12 cellular contexts compared by ENCODE assay signal in the genomic region with DNA sequence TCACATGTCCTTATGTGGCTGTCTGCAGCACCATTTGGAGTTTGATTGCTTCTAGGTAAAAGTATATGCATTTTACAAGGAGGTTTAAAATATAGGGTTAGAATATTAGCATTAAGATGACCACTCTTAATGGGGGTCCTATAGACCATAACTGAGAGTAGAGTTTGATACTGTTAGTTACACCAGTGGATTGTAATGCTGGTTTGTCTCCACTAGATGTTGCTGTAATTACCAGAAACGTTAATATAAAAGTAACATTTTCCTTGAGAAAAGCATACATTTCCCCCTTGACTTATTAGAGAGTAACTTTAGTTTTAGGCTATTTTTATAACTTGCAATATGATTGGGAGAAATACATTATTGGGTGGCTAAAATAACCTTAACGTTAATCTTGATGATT.
DNase-seq lines count a peak whose midpoint lies in the region; FAIRE-seq and TF ChIP-seq lines count a peak whose summit lies in the region.
"Had no signal": no experiment of that assay in that cellular context is flagged by ENCODE, and none has a peak within 500 bp of the region (broad histone marks: within the 10 kb centered on the region; RNA-seq: fewer than 3 reads in every experiment).

No MANE protein-coding gene starts in this region.

- H3K4me2 ChIP-seq in OCI-LY7 (ENCODE audit: low read length), result no peak overlapping the region

- H3K27me3 ChIP-seq in GM06990 (replicated peaks; ENCODE audit: control insufficient read depth, insufficient read depth, low read length), result no peaks in the 10 kb centered on the region
- peaks cover 0 to 5% (median 0%) of the 10 kb centered on the region in 4 donors for H3K27me3 ChIP-seq in esophagus muscularis mucosa

- H3K79me2 ChIP-seq in OCI-LY7 (ENCODE audit: insufficient read depth, low read depth, low read length), result no peaks in the 10 kb centered on the region

- 13% methylated on average over 2 of the region's 2 CpGs for WGBS in esophagus muscularis mucosa

- FAIRE-seq in A204.1 (lab: Jason Lieb, UNC), result peak; percentile 91

- H3K4me3 ChIP-seq in GM06990 (replicated peaks; ENCODE audit: low read depth, low read length) (no peak overlapping the region), OCI-LY7 (ENCODE audit: low read depth, low read length, poor library complexity, severe bottlenecking) (no peak overlapping the region), esophagus muscularis mucosa (no peak overlapping the region)
- H3K4me3 ChIP-seq: skin epidermis had no signal

- no peak for TF ChIP-seq POLR2A in esophagus muscularis mucosa (IDR thresholded peaks at IDR 0.05; ENCODE audit: low read depth)

- no peak overlapping the region for H2AFZ ChIP-seq in OCI-LY7 (ENCODE audit: low read length)

- CTCF ChIA-PET in OCI-LY7 (lab: Charles Lee; ENCODE audit: unreplicated experiment), result no interaction called here

- BruUV-seq in OCI-LY7 (replicated peaks; lab: Mats Ljungman, UMichigan), result no TSS peak

- DNase-seq in GM06990 (ENCODE audit: extremely low read depth, insufficient read length), result no peak
- DNase-seq in OCI-LY7 (ENCODE audit: low spot score), result peak; percentile 19
- no peak for DNase-seq in esophagus muscularis mucosa (ENCODE audit: extremely low spot score)
- no peak for DNase-seq in foreskin melanocyte
- DNase-seq in D341Med (ENCODE audit: low spot score), result no peak
- DNase-seq in pons (ENCODE audit: low spot score), result no peak
- DNase-seq in NK-92 (lab: John Stamatoyannopoulos, UW; ENCODE audit: unreplicated experiment), result no peak
- DNase-seq: activated T-cell treated with anti-CD3 and anti-CD28 coated beads, Interleukin-2, amount 50 U/mL, for 48 hours; DMS79; effector memory CD4-positive, alpha-beta T cell had no signal

- peak; percentile 49 for TF ChIP-seq CTCF in GM06990 (IDR thresholded peaks at IDR 0.05; ENCODE audit: insufficient read depth, low read length, poor library complexity, severe bottlenecking)
- TF ChIP-seq CTCF in OCI-LY7 (conservative IDR thresholded peaks at IDR 0.05; ENCODE audit: low read length), result peak; percentile 72
- peak in 2 of 3 experiments; percentile 13 to 34 for TF ChIP-seq CTCF in esophagus muscularis mucosa (IDR thresholded peaks at IDR 0.05)

- no peak for TF ChIP-seq EP300 in esophagus muscularis mucosa (IDR thresholded peaks at IDR 0.05)

- intact Hi-C loops in OCI-LY7 (cut with micrococcal nuclease; ENCODE audit: unreplicated experiment), result no loop called here
- intact Hi-C loops in esophagus muscularis mucosa (cut with DNase I), result loop anchor here (10.0 kb wide), 1 partner anchor 207 kb away; no protein-coding TSS in a partner anchor

- H3K36me3 ChIP-seq in GM06990 (ENCODE audit: control insufficient read depth, insufficient read depth, low read length) (no peaks in the 10 kb centered on the region), OCI-LY7 (ENCODE audit: insufficient read depth, low read length) (no peaks in the 10 kb centered on the region), esophagus muscularis mucosa (no peaks in the 10 kb centered on the region)

- POLR2A ChIA-PET in OCI-LY7 (lab: Charles Lee), result no interaction called here

- no peaks in the 10 kb centered on the region for H3K9me2 ChIP-seq in OCI-LY7 (ENCODE audit: insufficient read depth, low read length)

- no peak overlapping the region for H3K27ac ChIP-seq in OCI-LY7 (ENCODE audit: low read depth, low read length, poor library complexity, severe bottlenecking)
- H3K27ac ChIP-seq in esophagus muscularis mucosa (replicated peaks in 1 of 4), result no peak overlapping the region
- H3K27ac ChIP-seq: skin epidermis had no signal

- H4K20me1 ChIP-seq in OCI-LY7 (ENCODE audit: insufficient read depth, low read length), result no peaks in the 10 kb centered on the region

- no peaks in the 10 kb centered on the region for H3K4me1 ChIP-seq in OCI-LY7 (ENCODE audit: insufficient read depth, low read length, poor library complexity, severe bottlenecking)
- peaks cover 0 to 4% (median 0%) of the 10 kb centered on the region in 4 donors for H3K4me1 ChIP-seq in esophagus muscularis mucosa

- no peaks in the 10 kb centered on the region for H3K9me3 ChIP-seq in OCI-LY7 (ENCODE audit: low read length)
- peaks cover 0 to 6% (median 0%) of the 10 kb centered on the region in 4 donors for H3K9me3 ChIP-seq in esophagus muscularis mucosa
